Comparison of ENCODE assay signal across 8 cellular contexts in genomic region chr11:86066033-86066432, GRCh38. TPM values are rescaled to one million over a fixed set of nuclear protein-coding genes. Genes with fewer than 3 reads are reported as not detected.
DNase-seq lines count a peak whose midpoint lies in the region; ATAC-seq and TF ChIP-seq lines count a peak whose summit lies in the region.

No MANE protein-coding gene starts in this region.

- peaks cover 76% of the 10 kb centered on the region for H3K79me2 ChIP-seq in neural cell (replicated peaks; ENCODE audit: insufficient read depth, low read length)

- DNase-seq in BE2C: no peak
- no peak for DNase-seq in MG63
- DNase-seq in dorsolateral prefrontal cortex: no peak
- no peak for DNase-seq in CD1c-positive myeloid dendritic cell (ENCODE audit: extremely low spot score)
- no peak for DNase-seq in NCI-H345 treated with DMSO at 0.1 percent for 48 hours (lab: John Stamatoyannopoulos, UW; ENCODE audit: unreplicated experiment)
- no peak for DNase-seq in NCI-H345 (lab: John Stamatoyannopoulos, UW)

- TF ChIP-seq RAD21 in neural cell (conservative IDR thresholded peaks at IDR 0.05): no peak

- no peak for TF ChIP-seq EP300 in neural cell (conservative IDR thresholded peaks at IDR 0.05; ENCODE audit: poor library complexity, severe bottlenecking)

- H3K9me3 ChIP-seq in BE2C (no peaks in the 10 kb centered on the region), MG63 (peaks cover 2% of the 10 kb centered on the region; the same call in 1 of the 2 replicates), neural cell (ENCODE audit: low read length) (no peaks in the 10 kb centered on the region)

- peak overlapping the region in 58 of 59 donors; percentile 13 to 99 (median 98) for H3K27ac ChIP-seq in dorsolateral prefrontal cortex
- H3K27ac ChIP-seq in neural cell (ENCODE audit: low read length): no peak overlapping the region

- H2AFZ ChIP-seq in neural cell (ENCODE audit: low read depth, low read length): no peak overlapping the region

- H3K27me3 ChIP-seq in BE2C (no peaks in the 10 kb centered on the region), MG63 (no peaks in the 10 kb centered on the region), dorsolateral prefrontal cortex (no peaks in the 10 kb centered on the region), neural cell (ENCODE audit: insufficient read depth, low read depth, low read length) (no peaks in the 10 kb centered on the region)

- no peak for TF ChIP-seq CTCF in BE2C (IDR thresholded peaks at IDR 0.05; ENCODE audit: low read depth, low read length)
- no peak for TF ChIP-seq CTCF in dorsolateral prefrontal cortex (IDR thresholded peaks at IDR 0.05 in 54 of 56, conservative IDR thresholded peaks at IDR 0.05 in 2 of 56; ENCODE audit: low read depth in 1 of 56, partially characterized antibody in 56 of 56)
- no peak for TF ChIP-seq CTCF in neural cell (IDR thresholded peaks at IDR 0.05; ENCODE audit: poor library complexity, severe bottlenecking)

- H3K4me2 ChIP-seq in neural cell (ENCODE audit: low read length): peak overlapping the region; percentile 57

- intact Hi-C loops in dorsolateral prefrontal cortex (cut with DNase I): loop anchor here (5.0 to 10.0 kb wide), 4 partner anchors 36 to 149 kb away; no protein-coding TSS in a partner anchor

- H3K9me2 ChIP-seq in neural cell (ENCODE audit: insufficient read depth, low read length): no peaks in the 10 kb centered on the region

- H3K36me3 ChIP-seq in BE2C: no peaks in the 10 kb centered on the region
- peaks cover 13% of the 10 kb centered on the region for H3K36me3 ChIP-seq in MG63
- no peaks in the 10 kb centered on the region for H3K36me3 ChIP-seq in neural cell (ENCODE audit: insufficient read depth, low read length)

- no peak for ATAC-seq in HG02870 (IDR thresholded peaks at IDR 0.05; ENCODE audit: unreplicated experiment)

- H3F3A ChIP-seq in neural cell (ENCODE audit: insufficient read depth, low read length, poor library complexity, severe bottlenecking): no peaks in the 10 kb centered on the region

- peaks cover 13% of the 10 kb centered on the region for H4K20me1 ChIP-seq in neural cell (ENCODE audit: insufficient read depth)

- peaks cover 15% of the 10 kb centered on the region for H3K4me1 ChIP-seq in BE2C

- H3K9ac ChIP-seq in neural cell (ENCODE audit: low read length): no peak overlapping the region

- H3K4me3 ChIP-seq in BE2C (ENCODE audit: low read depth, low read length) (peak overlapping the region; percentile 95), MG63 (peak overlapping the region; percentile 81), dorsolateral prefrontal cortex (peak overlapping the region; percentile 61 to 100 (median 93)), neural cell (ENCODE audit: low read length) (peak overlapping the region; percentile 83)

TF ChIP-seq in neural cell, 6 proteins besides CTCF, POLR2A, EP300 and RAD21:
- TF ChIP-seq TAF1 (IDR thresholded peaks at IDR 0.05; ENCODE audit: low read depth) (no peak), REST (IDR thresholded peaks at IDR 0.05; ENCODE audit: borderline replicate concordance) (no peak), POLR2AphosphoS5 (IDR thresholded peaks at IDR 0.05) (no peak), SMC3 (conservative IDR thresholded peaks at IDR 0.05; ENCODE audit: poor library complexity) (no peak), EZH2 (IDR thresholded peaks at IDR 0.05; ENCODE audit: borderline replicate concordance, insufficient read depth, low read length, poor library complexity, severe bottlenecking) (no peak), MXI1 (conservative IDR thresholded peaks at IDR 0.05; ENCODE audit: poor library complexity, severe bottlenecking) (no peak)

RNA-seq across cellular contexts. Expression of gene PICALM, which starts 2.9 kb away (rescaled TPM):
- polyA plus RNA-seq in BE2C (2012; ENCODE audit: insufficient read depth, insufficient read length, low read depth): 59.3 TPM
- total RNA-seq in MG63 (2014; rRNA removed; shearing (Covaris generic); ENCODE audit: low replicate concordance): 90.0 and 114 TPM in 2 replicates
- 100 to 1,000 TPM; 218 to 547 (median 291) TPM for total RNA-seq in dorsolateral prefrontal cortex
- polyA plus RNA-seq in neural cell: 161 and 163 TPM in 2 replicates
- 548 and 578 TPM in 2 replicates for polyA minus RNA-seq in neural cell
